ENCODE assay signal across 8 cellular contexts in the genomic region with DNA sequence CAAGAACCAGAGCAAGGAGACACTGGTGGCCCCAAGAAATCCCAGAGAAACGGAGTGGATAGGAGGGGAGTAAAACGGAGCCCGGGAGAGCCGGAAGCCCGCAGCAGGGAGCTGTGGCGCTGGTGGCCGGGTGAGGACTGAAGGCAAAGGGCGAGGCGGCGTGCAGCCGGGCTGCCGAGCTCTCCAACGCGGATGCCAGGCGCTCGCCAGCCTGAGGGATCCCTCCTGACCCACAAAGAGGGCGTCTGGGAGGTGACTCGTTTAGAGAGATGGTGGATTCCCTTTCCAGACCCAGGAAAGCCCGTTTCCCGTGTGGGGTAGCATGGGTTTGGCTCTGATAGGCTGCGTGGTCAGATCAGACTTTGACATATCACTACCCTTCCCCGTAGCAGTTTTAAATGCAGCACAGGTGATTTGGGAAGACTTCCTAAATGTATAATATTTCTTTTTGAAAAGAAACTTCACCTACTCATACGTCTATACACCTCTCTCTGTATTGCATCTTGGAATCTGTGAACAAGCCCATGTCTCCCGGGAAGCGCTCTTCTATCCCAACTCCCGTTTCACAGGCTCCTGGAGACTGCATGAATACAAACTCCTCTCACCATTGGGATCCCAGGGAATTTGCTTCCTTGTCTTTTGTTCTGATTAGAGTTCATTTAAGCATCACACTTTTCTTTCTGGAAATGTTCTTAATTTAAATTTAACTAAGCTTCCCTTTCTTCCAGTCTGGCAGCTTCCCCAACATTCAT.
DNase-seq lines count a peak whose midpoint lies in the region; ATAC-seq and TF ChIP-seq lines count a peak whose summit lies in the region.

No MANE protein-coding gene starts in this region.

- no peaks in the 10 kb centered on the region for H3K9me3 Mint-ChIP-seq in activated CD8-positive, alpha-beta T cell treated with anti-CD3 and anti-CD28 coated beads, Interleukin-2, amount 10 ng/mL, durations not matched to agents 7 days and 5 days (ENCODE audit: insufficient read depth)

- H3K27me3 Mint-ChIP-seq in activated CD8-positive, alpha-beta T cell treated with anti-CD3 and anti-CD28 coated beads, Interleukin-2, amount 10 ng/mL, durations not matched to agents 7 days and 5 days (ENCODE audit: low read depth) = peaks cover 14% of the 10 kb centered on the region

- peak overlapping the region; percentile 73 for H3K9ac ChIP-seq in KMS-11

- H3K4me1 ChIP-seq in KMS-11 (ENCODE audit: low read depth, poor library complexity, severe bottlenecking) (peaks cover 49% of the 10 kb centered on the region), osteoblast (ENCODE audit: insufficient read depth, low read length) (peaks cover 31% of the 10 kb centered on the region)

- H4K20me1 ChIP-seq in KMS-11 (ENCODE audit: insufficient read depth) (no peaks in the 10 kb centered on the region), osteoblast (ENCODE audit: insufficient read depth, low read length) (peaks cover 20% of the 10 kb centered on the region)

- CTCF ChIA-PET in activated CD8-positive, alpha-beta T cell treated with anti-CD3 and anti-CD28 coated beads, Interleukin-2, amount 10 ng/mL, durations not matched to agents 7 days and 5 days (lab: Charles Lee) = interaction anchor here (1.2 to 6.8 kb wide), 6 partner anchors 10 to 207 kb away, joined by 3 to 69 read pairs (median 6); no protein-coding TSS in a partner anchor

- H3K27me3 ChIP-seq in KMS-11 (ENCODE audit: insufficient read depth, low read depth) (no peaks in the 10 kb centered on the region), osteoblast (ENCODE audit: insufficient read depth, low read length) (no peaks in the 10 kb centered on the region)

- H3K36me3 Mint-ChIP-seq in activated CD8-positive, alpha-beta T cell treated with anti-CD3 and anti-CD28 coated beads, Interleukin-2, amount 10 ng/mL, durations not matched to agents 7 days and 5 days (ENCODE audit: low read depth) = peaks cover 15% of the 10 kb centered on the region

- H2AFZ ChIP-seq in KMS-11 (ENCODE audit: low read depth) (no peak overlapping the region), osteoblast (ENCODE audit: low read length) (no peak overlapping the region)

- H3K79me2 ChIP-seq in KMS-11 (ENCODE audit: insufficient read depth, low read depth) = peaks cover 64% of the 10 kb centered on the region
- H3K79me2 ChIP-seq in osteoblast (ENCODE audit: insufficient read depth, low read length) = peaks cover 66% of the 10 kb centered on the region

- peak overlapping the region; percentile 64 for H3K27ac Mint-ChIP-seq in activated CD8-positive, alpha-beta T cell treated with anti-CD3 and anti-CD28 coated beads, Interleukin-2, amount 10 ng/mL, durations not matched to agents 7 days and 5 days

- H3K4me3 ChIP-seq in KMS-11 (IDR thresholded peaks at IDR 0.05; ENCODE audit: insufficient read depth, low read depth, low read length) (no peak overlapping the region), foreskin fibroblast (ENCODE audit: low read depth in 1 of 2, low read length in 2 of 2) (peak overlapping the region; percentile 76 to 93), osteoblast (ENCODE audit: insufficient read depth, low read length) (peak overlapping the region; percentile 92)

- H3K4me1 Mint-ChIP-seq in activated CD8-positive, alpha-beta T cell treated with anti-CD3 and anti-CD28 coated beads, Interleukin-2, amount 10 ng/mL, durations not matched to agents 7 days and 5 days (ENCODE audit: low read depth) = peaks cover 49% of the 10 kb centered on the region

- peak overlapping the region; percentile 56 for H3K27ac ChIP-seq in KMS-11
- H3K27ac ChIP-seq in osteoblast (ENCODE audit: low read depth, low read length) = peak overlapping the region; percentile 93

- POLR2A ChIA-PET in activated CD8-positive, alpha-beta T cell treated with anti-CD3 and anti-CD28 coated beads, Interleukin-2, amount 10 ng/mL, durations not matched to agents 7 days and 5 days (lab: Charles Lee) = interaction anchor here (0.6 to 5.9 kb wide), 7 partner anchors 82 to 840 kb away, joined by 3 to 56 read pairs (median 6); no protein-coding TSS in a partner anchor

- H3K4me2 ChIP-seq in KMS-11 (peak overlapping the region; percentile 76), osteoblast (ENCODE audit: insufficient read depth, low read length) (peak overlapping the region; percentile 87)

- H3K9me3 ChIP-seq in osteoblast (ENCODE audit: low read depth, low read length) = no peaks in the 10 kb centered on the region

- DNase-seq in DMS53 (lab: John Stamatoyannopoulos, UW) (peak; percentile 50), DMS53 treated with DMSO at 0.1 percent for 48 hours (lab: John Stamatoyannopoulos, UW; ENCODE audit: unreplicated experiment) (no peak), foreskin fibroblast (peak in 1 of 2 donors; percentile 54), osteoblast (ENCODE audit: insufficient read length, low spot score, missing footprints) (peak; percentile 58), putamen (ENCODE audit: low spot score) (no peak)
- peak; percentile 36 for DNase-seq in activated CD8-positive, alpha-beta T cell treated with anti-CD3 and anti-CD28 coated beads, Interleukin-2, amount 10 ng/mL, durations not matched to agents 7 days and 5 days

- ATAC-seq in activated CD8-positive, alpha-beta T cell treated with anti-CD3 and anti-CD28 coated beads, Interleukin-2, amount 10 ng/mL, durations not matched to agents 7 days and 5 days = peak; percentile 27
- ATAC-seq in HG03108 (IDR thresholded peaks at IDR 0.05; ENCODE audit: unreplicated experiment) = no peak

- TF ChIP-seq CTCF in KMS-11 (conservative IDR thresholded peaks at IDR 0.05; ENCODE audit: low read depth, low read length) = no peak
- TF ChIP-seq CTCF in foreskin fibroblast (IDR thresholded peaks at IDR 0.05; ENCODE audit: low read depth, low read length) = no peak
- TF ChIP-seq CTCF in osteoblast (IDR thresholded peaks at IDR 0.05; ENCODE audit: extremely low read depth, low read depth, low read length) = no peak

- H3K36me3 ChIP-seq in KMS-11 (ENCODE audit: insufficient read depth) = no peaks in the 10 kb centered on the region
- H3K36me3 ChIP-seq in osteoblast (ENCODE audit: insufficient read depth, low read length) = no peaks in the 10 kb centered on the region

- H3K4me3 Mint-ChIP-seq in activated CD8-positive, alpha-beta T cell treated with anti-CD3 and anti-CD28 coated beads, Interleukin-2, amount 10 ng/mL, durations not matched to agents 7 days and 5 days = peak overlapping the region; percentile 90

Comparison
In these comparisons a context has a peak if more than half of its experiments do, and no peak if none do; other contexts are left out.
1. DNase-seq: peak in DMS53 (single experiment), activated CD8-positive, alpha-beta T cell treated with anti-CD3 and anti-CD28 coated beads, Interleukin-2, amount 10 ng/mL, durations not matched to agents 7 days and 5 days (single experiment) and osteoblast (single experiment); none in DMS53 treated with DMSO at 0.1 percent for 48 hours (single experiment) and putamen (single experiment).